In genomic region chr2:128026422-128027277, GRCh38 we compare ENCODE assay signal across 8 cellular contexts.
DNase-seq lines count a peak whose midpoint lies in the region; ATAC-seq lines count a peak whose summit lies in the region.

No MANE protein-coding gene starts in this region.

- no peaks in the 10 kb centered on the region for H3K27me3 ChIP-seq in subcutaneous abdominal adipose tissue (ENCODE audit: control insufficient read depth in 5 of 5, insufficient read depth in 4 of 5, low read length in 5 of 5)

- peak overlapping the region; percentile 53 to 83 (median 73) for H3K9ac ChIP-seq in subcutaneous abdominal adipose tissue (ENCODE audit: low read length in 5 of 5)

- peak overlapping the region; percentile 41 for H3K27ac ChIP-seq in subcutaneous abdominal adipose tissue (ENCODE audit: low read depth, low read length)

- H3K9me3 ChIP-seq in subcutaneous abdominal adipose tissue (ENCODE audit: control insufficient read depth in 5 of 5, low read length in 5 of 5), result no peaks in the 10 kb centered on the region

- ATAC-seq in HG03159 (IDR thresholded peaks at IDR 0.05; ENCODE audit: unreplicated experiment) (peak; percentile 4), HG03378 (IDR thresholded peaks at IDR 0.05; ENCODE audit: unreplicated experiment) (no peak)

- H3K36me3 ChIP-seq in subcutaneous abdominal adipose tissue (ENCODE audit: control insufficient read depth in 5 of 5, insufficient read depth in 5 of 5, low read length in 5 of 5), result peaks cover under 1 to 9% (median 2%) of the 10 kb centered on the region in 5 donors

- DNase-seq in NCI-H524 (lab: John Stamatoyannopoulos, UW) (peak; percentile 11 to 36), NCI-H524 treated with DMSO at 0.1 percent for 48 hours (lab: John Stamatoyannopoulos, UW) (no peak), amniotic epithelial cell (ENCODE audit: low read depth) (peak; percentile 10), kidney glomerular epithelial cell (lab: John Stamatoyannopoulos, UW) (peak; percentile 5), NCI-H345 treated with DMSO at 0.1 percent for 48 hours (lab: John Stamatoyannopoulos, UW; ENCODE audit: unreplicated experiment) (no peak)

- H3K4me3 ChIP-seq in subcutaneous abdominal adipose tissue (ENCODE audit: low read depth in 1 of 5, low read length in 5 of 5), result peak overlapping the region; percentile 68 to 76 (median 72)

- peaks cover 3 to 14% (median 13%) of the 10 kb centered on the region in 5 donors for H3K4me1 ChIP-seq in subcutaneous abdominal adipose tissue (ENCODE audit: control insufficient read depth in 5 of 5, insufficient read depth in 5 of 5, low read length in 5 of 5)

Comparison
In these comparisons a context has a peak if more than half of its experiments do, and no peak if none do; other contexts are left out.
1. DNase-seq: peak in NCI-H524 (2 of 2), amniotic epithelial cell (single experiment) and kidney glomerular epithelial cell (single experiment); none in NCI-H524 treated with DMSO at 0.1 percent for 48 hours (single experiment) and NCI-H345 treated with DMSO at 0.1 percent for 48 hours (single experiment).